Comparison of ENCODE assay signal across 17 cellular contexts in genomic region chr10:63297941-63298340, GRCh38.
DNase-seq lines count a peak whose midpoint lies in the region; ATAC-seq and TF ChIP-seq lines count a peak whose summit lies in the region.
"Had no signal": no experiment of that assay in that cellular context is flagged by ENCODE, and none has a peak within 500 bp of the region (broad histone marks: within the 10 kb centered on the region; RNA-seq: fewer than 3 reads in every experiment).

No MANE protein-coding gene starts in this region.

- no peak for TF ChIP-seq CTCF in upper lobe of right lung (IDR thresholded peaks at IDR 0.05)
- TF ChIP-seq CTCF in MCF 10A (IDR thresholded peaks at IDR 0.05; ENCODE audit: unreplicated experiment), result no peak

- H3K27ac Mint-ChIP-seq in activated T-helper 17 cell treated with anti-CD3 and anti-CD28 coated beads, Interleukin-2, amount 50 U/mL, for 72 hours, result peak overlapping the region; percentile 9
- no peak overlapping the region for H3K27ac Mint-ChIP-seq in MCF 10A (ENCODE audit: low read depth, unreplicated experiment)
- H3K27ac Mint-ChIP-seq: B cell; CD4-positive, alpha-beta T cell; GM23338 had no signal

- H3K4me1 Mint-ChIP-seq in activated T-helper 17 cell treated with anti-CD3 and anti-CD28 coated beads, Interleukin-2, amount 50 U/mL, for 72 hours, result peaks cover 11% of the 10 kb centered on the region
- peaks cover 11% of the 10 kb centered on the region for H3K4me1 Mint-ChIP-seq in MCF 10A (ENCODE audit: insufficient read depth, unreplicated experiment)

- POLR2A ChIA-PET in MCF 10A (lab: Yijun Ruan, JAX), result no interaction called here

- H3K4me3 ChIP-seq in upper lobe of right lung, result no peak overlapping the region
- H3K4me3 ChIP-seq: GM23338, HAP-1 had no signal

- CTCF ChIA-PET in MCF 10A (lab: Yijun Ruan, JAX), result interaction anchor here (0.6 to 0.7 kb wide), 2 partner anchors 128 to 422 kb away, joined by 3 read pairs; no protein-coding TSS in a partner anchor

- no peaks in the 10 kb centered on the region for H3K27me3 Mint-ChIP-seq in activated T-helper 17 cell treated with anti-CD3 and anti-CD28 coated beads, Interleukin-2, amount 50 U/mL, for 72 hours
- no peaks in the 10 kb centered on the region for H3K27me3 Mint-ChIP-seq in MCF 10A (ENCODE audit: insufficient read depth, unreplicated experiment)
- H3K27me3 Mint-ChIP-seq: B cell; CD4-positive, alpha-beta T cell had no signal

- H3K27me3 ChIP-seq in upper lobe of right lung, result no peaks in the 10 kb centered on the region

- H3K36me3 ChIP-seq in upper lobe of right lung, result no peaks in the 10 kb centered on the region
- H3K36me3 ChIP-seq: HAP-1 had no signal

- H3K4me3 Mint-ChIP-seq in activated T-helper 17 cell treated with anti-CD3 and anti-CD28 coated beads, Interleukin-2, amount 50 U/mL, for 72 hours, result no peak overlapping the region
- H3K4me3 Mint-ChIP-seq in MCF 10A (ENCODE audit: unreplicated experiment), result no peak overlapping the region
- H3K4me3 Mint-ChIP-seq: B cell; CD4-positive, alpha-beta T cell; GM23338 had no signal

- no peak overlapping the region for H3K27ac ChIP-seq in upper lobe of right lung

- no peaks in the 10 kb centered on the region for H3K9me3 Mint-ChIP-seq in activated T-helper 17 cell treated with anti-CD3 and anti-CD28 coated beads, Interleukin-2, amount 50 U/mL, for 72 hours
- no peaks in the 10 kb centered on the region for H3K9me3 Mint-ChIP-seq in MCF 10A (ENCODE audit: unreplicated experiment)
- H3K9me3 Mint-ChIP-seq: CD4-positive, alpha-beta T cell; GM23338 had no signal

- no TSS peak for BruUV-seq in MCF 10A (replicated peaks; lab: Mats Ljungman, UMichigan)

- no peaks in the 10 kb centered on the region for H3K9me3 ChIP-seq in upper lobe of right lung
- H3K9me3 ChIP-seq: HAP-1 had no signal

- intact Hi-C loops in left cardiac atrium (cut with DNase I), result no loop called here
- intact Hi-C loops in Right ventricle myocardium superior (cut with DNase I), result no loop called here
- intact Hi-C loops in upper lobe of right lung (cut with DNase I), result no loop called here
- intact Hi-C loops in MCF 10A (cut with micrococcal nuclease), result no loop called here

- ATAC-seq in left cardiac atrium, result peak; percentile 29 to 57
- ATAC-seq in Right ventricle myocardium superior (ENCODE audit: poor library complexity), result no peak
- no peak for ATAC-seq in activated T-helper 17 cell treated with anti-CD3 and anti-CD28 coated beads, Interleukin-2, amount 50 U/mL, for 72 hours (replicated peaks)
- peak; percentile 11 for ATAC-seq in left lobe of liver
- peak; percentile 32 for ATAC-seq in upper lobe of right lung
- ATAC-seq in GM21529 (IDR thresholded peaks at IDR 0.05; ENCODE audit: unreplicated experiment), result no peak
- ATAC-seq: GM23338 had no signal

- H3K36me3 Mint-ChIP-seq in activated T-helper 17 cell treated with anti-CD3 and anti-CD28 coated beads, Interleukin-2, amount 50 U/mL, for 72 hours (ENCODE audit: low read depth), result no peaks in the 10 kb centered on the region
- peaks cover 13% of the 10 kb centered on the region for H3K36me3 Mint-ChIP-seq in MCF 10A (ENCODE audit: insufficient read depth, unreplicated experiment)

- DNase-seq in left cardiac atrium (no peak), Right ventricle myocardium superior (no peak), left lobe of liver (ENCODE audit: low spot score) (no peak), upper lobe of right lung (no peak), NCI-H2171 treated with DMSO at 0.1 percent for 48 hours (lab: John Stamatoyannopoulos, UW) (no peak), MCF 10A (ENCODE audit: unreplicated experiment) (no peak)
- DNase-seq: 8988T; ACHN; Calu3; CD4-positive, alpha-beta T cell; DMS 273 treated with DMSO at 0.1 percent for 48 hours; EL had no signal

- no peaks in the 10 kb centered on the region for H3K4me1 ChIP-seq in upper lobe of right lung
- H3K4me1 ChIP-seq: HAP-1 had no signal

Comparison
In these comparisons a context has a peak if more than half of its experiments do, and no peak if none do; other contexts are left out.
1. ATAC-seq: peak in left cardiac atrium (2 of 2), left lobe of liver (single experiment) and upper lobe of right lung (single experiment); none in Right ventricle myocardium superior (single experiment), activated T-helper 17 cell treated with anti-CD3 and anti-CD28 coated beads, Interleukin-2, amount 50 U/mL, for 72 hours (single experiment) and GM21529 (single experiment).